1 cellular context compared by ENCODE assay signal in the genomic region with DNA sequence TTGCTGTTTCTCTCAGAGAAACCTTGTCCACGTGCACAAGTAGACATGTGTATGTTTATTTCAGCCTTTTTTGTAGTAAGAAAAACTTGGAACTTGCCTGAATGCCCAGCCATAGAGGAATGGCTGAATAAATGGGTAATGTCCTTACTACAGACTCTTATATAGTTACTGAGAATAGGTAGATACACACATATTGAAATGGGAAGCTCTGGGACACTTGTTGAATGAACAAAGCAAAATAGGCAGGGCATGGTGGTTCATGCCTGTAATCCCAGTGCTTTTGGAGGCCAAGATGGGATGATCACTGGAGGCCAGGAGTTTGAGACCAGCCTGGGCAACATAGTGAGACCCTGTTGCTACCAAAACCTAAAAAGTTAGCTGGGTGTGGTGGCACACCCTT.
TF ChIP-seq lines count a peak whose summit lies in the region.

No MANE protein-coding gene starts in this region.

TF ChIP-seq in endothelial cell of umbilical vein, 7 proteins besides CTCF, POLR2A, EP300 and RAD21:
- no peak for TF ChIP-seq EZH2 (IDR thresholded peaks at IDR 0.05; ENCODE audit: borderline replicate concordance, low read depth, low read length, severe bottlenecking)
- no peak for TF ChIP-seq POLR2AphosphoS5 (IDR thresholded peaks at IDR 0.05; ENCODE audit: insufficient read depth, low read depth, low read length)
- TF ChIP-seq, protein P1, sequence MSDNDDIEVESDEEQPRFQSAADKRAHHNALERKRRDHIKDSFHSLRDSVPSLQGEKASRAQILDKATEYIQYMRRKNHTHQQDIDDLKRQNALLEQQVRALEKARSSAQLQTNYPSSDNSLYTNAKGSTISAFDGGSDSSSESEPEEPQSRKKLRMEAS (IDR thresholded peaks at IDR 0.05; ENCODE audit: insufficient read depth, insufficient read length), result no peak
- TF ChIP-seq GATA2 (IDR thresholded peaks at IDR 0.05; ENCODE audit: insufficient read depth, insufficient read length, low read depth, low read length), result no peak
- no peak for TF ChIP-seq MYC (IDR thresholded peaks at IDR 0.05; ENCODE audit: low read depth, low read length)
- no peak for TF ChIP-seq FOS (IDR thresholded peaks at IDR 0.05; ENCODE audit: borderline replicate concordance, insufficient read depth, low read length)
- TF ChIP-seq JUN (IDR thresholded peaks at IDR 0.05; ENCODE audit: borderline replicate concordance, insufficient read depth, insufficient read length, low read depth), result no peak
